ENCODE assay signal across 1 cellular context in the genomic region with DNA sequence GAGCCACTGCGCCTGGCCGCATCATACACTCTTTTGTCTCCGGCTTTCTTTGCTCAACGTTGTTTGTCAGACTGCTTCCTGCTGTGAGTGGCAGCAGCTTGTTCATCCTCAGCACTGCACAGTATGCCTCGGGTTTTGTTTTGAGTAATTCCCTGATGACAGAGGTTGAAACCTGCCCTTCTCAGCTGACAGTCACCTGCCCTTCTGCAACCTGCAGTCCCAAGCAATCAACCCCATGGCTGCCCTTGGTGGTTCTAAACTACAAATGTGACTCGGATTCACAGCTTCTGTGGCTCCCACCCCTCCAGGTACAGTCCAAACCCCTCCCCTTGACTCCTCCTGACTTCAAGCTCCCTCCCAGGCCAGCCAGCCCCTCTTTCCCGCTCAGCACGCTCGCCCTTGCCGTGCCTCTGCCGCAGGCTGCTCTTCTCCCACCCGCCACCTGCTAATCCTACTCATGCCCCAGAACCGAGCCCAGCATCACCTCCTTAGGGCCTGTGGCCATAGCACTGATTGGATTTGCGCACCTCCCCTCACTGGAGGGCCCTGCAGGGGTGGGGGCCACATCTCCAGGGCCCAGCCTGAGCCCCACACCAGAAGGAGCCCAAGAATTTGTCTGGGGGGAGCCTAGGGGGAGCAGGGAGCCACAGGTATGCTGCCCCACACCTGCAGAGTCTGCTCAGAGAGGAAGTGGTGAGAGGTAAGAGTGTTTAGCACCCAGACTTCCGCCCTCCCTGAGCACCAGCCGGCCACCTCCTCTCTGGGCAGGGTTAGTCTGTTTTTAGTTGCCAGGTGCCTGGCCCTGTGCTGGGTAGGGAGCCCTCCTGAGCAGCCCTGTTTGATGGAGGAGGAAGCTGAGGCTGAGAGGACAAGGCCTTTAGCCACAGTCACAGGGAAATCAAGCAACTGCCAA.
TF ChIP-seq lines count a peak whose summit lies in the region.

No MANE protein-coding gene starts in this region.

TF ChIP-seq in HEK293, 187 proteins besides CTCF, POLR2A, EP300 and RAD21 (continued from another document and continues in another):
- TF ChIP-seq, protein P1, sequence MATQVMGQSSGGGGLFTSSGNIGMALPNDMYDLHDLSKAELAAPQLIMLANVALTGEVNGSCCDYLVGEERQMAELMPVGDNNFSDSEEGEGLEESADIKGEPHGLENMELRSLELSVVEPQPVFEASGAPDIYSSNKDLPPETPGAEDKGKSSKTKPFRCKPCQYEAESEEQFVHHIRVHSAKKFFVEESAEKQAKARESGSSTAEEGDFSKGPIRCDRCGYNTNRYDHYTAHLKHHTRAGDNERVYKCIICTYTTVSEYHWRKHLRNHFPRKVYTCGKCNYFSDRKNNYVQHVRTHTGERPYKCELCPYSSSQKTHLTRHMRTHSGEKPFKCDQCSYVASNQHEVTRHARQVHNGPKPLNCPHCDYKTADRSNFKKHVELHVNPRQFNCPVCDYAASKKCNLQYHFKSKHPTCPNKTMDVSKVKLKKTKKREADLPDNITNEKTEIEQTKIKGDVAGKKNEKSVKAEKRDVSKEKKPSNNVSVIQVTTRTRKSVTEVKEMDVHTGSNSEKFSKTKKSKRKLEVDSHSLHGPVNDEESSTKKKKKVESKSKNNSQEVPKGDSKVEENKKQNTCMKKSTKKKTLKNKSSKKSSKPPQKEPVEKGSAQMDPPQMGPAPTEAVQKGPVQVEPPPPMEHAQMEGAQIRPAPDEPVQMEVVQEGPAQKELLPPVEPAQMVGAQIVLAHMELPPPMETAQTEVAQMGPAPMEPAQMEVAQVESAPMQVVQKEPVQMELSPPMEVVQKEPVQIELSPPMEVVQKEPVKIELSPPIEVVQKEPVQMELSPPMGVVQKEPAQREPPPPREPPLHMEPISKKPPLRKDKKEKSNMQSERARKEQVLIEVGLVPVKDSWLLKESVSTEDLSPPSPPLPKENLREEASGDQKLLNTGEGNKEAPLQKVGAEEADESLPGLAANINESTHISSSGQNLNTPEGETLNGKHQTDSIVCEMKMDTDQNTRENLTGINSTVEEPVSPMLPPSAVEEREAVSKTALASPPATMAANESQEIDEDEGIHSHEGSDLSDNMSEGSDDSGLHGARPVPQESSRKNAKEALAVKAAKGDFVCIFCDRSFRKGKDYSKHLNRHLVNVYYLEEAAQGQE (tag by site-specific recombination; IDR thresholded peaks at IDR 0.05): no peak
- TF ChIP-seq ZBTB21 (tag by site-specific recombination; IDR thresholded peaks at IDR 0.05): no peak
- no peak for TF ChIP-seq YY2 (tag by site-specific recombination; IDR thresholded peaks at IDR 0.05)
- 0 out of 2 replicates have a peak, but pooled peaks have one; percentile 18 for TF ChIP-seq ZNF660 (tag by site-specific recombination; IDR thresholded peaks at IDR 0.05)
- TF ChIP-seq ZNF140 (tag by site-specific recombination; IDR thresholded peaks at IDR 0.05): no peak
- TF ChIP-seq ZNF341 (tag by site-specific recombination; IDR thresholded peaks at IDR 0.05; ENCODE audit: low read depth): peak; percentile 48; the same call in 1 of the 2 replicates
- no peak for TF ChIP-seq ZNF544 (tag by site-specific recombination; IDR thresholded peaks at IDR 0.05)
- TF ChIP-seq GLI2 (tag by site-specific recombination; IDR thresholded peaks at IDR 0.05; ENCODE audit: borderline replicate concordance, low read depth): no peak
- no peak for TF ChIP-seq ZNF837 (tag by site-specific recombination; IDR thresholded peaks at IDR 0.05)
- no peak for TF ChIP-seq KLF8 (tag by site-specific recombination; IDR thresholded peaks at IDR 0.05)
- TF ChIP-seq, protein P2, sequence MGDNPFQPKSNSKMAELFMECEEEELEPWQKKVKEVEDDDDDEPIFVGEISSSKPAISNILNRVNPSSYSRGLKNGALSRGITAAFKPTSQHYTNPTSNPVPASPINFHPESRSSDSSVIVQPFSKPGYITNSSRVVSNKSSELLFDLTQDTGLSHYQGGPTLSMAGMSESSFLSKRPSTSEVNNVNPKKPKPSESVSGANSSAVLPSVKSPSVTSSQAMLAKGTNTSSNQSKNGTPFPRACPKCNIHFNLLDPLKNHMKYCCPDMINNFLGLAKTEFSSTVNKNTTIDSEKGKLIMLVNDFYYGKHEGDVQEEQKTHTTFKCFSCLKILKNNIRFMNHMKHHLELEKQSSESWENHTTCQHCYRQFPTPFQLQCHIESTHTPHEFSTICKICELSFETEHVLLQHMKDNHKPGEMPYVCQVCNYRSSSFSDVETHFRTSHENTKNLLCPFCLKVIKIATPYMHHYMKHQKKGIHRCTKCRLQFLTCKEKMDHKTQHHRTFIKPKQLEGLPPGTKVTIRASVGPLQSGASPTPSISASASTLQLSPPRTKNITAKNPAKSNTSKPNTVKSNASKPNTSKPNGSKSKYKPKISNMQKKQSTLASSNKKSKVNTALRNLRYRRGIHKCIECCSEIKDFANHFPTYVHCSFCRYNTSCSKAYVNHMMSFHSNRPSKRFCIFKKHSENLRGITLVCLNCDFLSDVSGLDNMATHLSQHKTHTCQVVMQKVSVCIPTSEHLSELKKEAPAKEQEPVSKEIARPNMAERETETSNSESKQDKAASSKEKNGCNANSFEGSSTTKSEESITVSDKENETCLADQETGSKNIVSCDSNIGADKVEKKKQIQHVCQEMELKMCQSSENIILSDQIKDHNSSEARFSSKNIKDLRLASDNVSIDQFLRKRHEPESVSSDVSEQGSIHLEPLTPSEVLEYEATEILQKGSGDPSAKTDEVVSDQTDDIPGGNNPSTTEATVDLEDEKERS (tag by site-specific recombination; IDR thresholded peaks at IDR 0.05): no peak
- TF ChIP-seq SETDB1 (IDR thresholded peaks at IDR 0.05; ENCODE audit: insufficient read length, low read length): no peak
- TF ChIP-seq, protein P3, sequence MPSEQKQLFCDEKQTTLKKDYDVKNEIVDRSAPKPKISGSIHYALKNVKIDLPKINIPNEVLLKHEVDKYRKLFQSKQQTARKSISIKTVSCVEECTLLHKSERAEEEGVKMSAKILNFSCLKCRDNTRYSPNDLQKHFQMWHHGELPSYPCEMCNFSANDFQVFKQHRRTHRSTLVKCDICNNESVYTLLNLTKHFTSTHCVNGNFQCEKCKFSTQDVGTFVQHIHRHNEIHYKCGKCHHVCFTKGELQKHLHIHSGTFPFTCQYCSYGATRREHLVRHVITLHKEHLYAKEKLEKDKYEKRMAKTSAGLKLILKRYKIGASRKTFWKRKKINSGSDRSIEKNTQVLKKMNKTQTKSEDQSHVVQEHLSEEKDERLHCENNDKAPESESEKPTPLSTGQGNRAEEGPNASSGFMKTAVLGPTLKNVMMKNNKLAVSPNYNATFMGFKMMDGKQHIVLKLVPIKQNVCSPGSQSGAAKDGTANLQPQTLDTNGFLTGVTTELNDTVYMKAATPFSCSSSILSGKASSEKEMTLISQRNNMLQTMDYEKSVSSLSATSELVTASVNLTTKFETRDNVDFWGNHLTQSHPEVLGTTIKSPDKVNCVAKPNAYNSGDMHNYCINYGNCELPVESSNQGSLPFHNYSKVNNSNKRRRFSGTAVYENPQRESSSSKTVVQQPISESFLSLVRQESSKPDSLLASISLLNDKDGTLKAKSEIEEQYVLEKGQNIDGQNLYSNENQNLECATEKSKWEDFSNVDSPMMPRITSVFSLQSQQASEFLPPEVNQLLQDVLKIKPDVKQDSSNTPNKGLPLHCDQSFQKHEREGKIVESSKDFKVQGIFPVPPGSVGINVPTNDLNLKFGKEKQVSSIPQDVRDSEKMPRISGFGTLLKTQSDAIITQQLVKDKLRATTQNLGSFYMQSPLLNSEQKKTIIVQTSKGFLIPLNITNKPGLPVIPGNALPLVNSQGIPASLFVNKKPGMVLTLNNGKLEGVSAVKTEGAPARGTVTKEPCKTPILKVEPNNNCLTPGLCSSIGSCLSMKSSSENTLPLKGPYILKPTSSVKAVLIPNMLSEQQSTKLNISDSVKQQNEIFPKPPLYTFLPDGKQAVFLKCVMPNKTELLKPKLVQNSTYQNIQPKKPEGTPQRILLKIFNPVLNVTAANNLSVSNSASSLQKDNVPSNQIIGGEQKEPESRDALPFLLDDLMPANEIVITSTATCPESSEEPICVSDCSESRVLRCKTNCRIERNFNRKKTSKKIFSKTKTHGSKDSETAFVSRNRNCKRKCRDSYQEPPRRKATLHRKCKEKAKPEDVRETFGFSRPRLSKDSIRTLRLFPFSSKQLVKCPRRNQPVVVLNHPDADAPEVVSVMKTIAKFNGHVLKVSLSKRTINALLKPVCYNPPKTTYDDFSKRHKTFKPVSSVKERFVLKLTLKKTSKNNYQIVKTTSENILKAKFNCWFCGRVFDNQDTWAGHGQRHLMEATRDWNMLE (tag by site-specific recombination; conservative IDR thresholded peaks at IDR 0.05; ENCODE audit: low read depth): no peak
- TF ChIP-seq ZNF423 (tag by site-specific recombination; IDR thresholded peaks at IDR 0.05): no peak
- TF ChIP-seq SCRT1 (tag by site-specific recombination; IDR thresholded peaks at IDR 0.05; ENCODE audit: borderline replicate concordance): peak; percentile 65; the same call in 1 of the 2 replicates
- no peak for TF ChIP-seq ZNF202 (tag by site-specific recombination; IDR thresholded peaks at IDR 0.05; ENCODE audit: borderline replicate concordance)
- 0 out of 2 replicates have a peak, but pooled peaks have one; percentile 17 for TF ChIP-seq IKZF3 (tag by site-specific recombination; IDR thresholded peaks at IDR 0.05)
- TF ChIP-seq, protein P4, sequence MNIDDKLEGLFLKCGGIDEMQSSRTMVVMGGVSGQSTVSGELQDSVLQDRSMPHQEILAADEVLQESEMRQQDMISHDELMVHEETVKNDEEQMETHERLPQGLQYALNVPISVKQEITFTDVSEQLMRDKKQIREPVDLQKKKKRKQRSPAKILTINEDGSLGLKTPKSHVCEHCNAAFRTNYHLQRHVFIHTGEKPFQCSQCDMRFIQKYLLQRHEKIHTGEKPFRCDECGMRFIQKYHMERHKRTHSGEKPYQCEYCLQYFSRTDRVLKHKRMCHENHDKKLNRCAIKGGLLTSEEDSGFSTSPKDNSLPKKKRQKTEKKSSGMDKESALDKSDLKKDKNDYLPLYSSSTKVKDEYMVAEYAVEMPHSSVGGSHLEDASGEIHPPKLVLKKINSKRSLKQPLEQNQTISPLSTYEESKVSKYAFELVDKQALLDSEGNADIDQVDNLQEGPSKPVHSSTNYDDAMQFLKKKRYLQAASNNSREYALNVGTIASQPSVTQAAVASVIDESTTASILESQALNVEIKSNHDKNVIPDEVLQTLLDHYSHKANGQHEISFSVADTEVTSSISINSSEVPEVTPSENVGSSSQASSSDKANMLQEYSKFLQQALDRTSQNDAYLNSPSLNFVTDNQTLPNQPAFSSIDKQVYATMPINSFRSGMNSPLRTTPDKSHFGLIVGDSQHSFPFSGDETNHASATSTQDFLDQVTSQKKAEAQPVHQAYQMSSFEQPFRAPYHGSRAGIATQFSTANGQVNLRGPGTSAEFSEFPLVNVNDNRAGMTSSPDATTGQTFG (tag by site-specific recombination; IDR thresholded peaks at IDR 0.05; ENCODE audit: borderline replicate concordance): no peak
- TF ChIP-seq, protein P5, sequence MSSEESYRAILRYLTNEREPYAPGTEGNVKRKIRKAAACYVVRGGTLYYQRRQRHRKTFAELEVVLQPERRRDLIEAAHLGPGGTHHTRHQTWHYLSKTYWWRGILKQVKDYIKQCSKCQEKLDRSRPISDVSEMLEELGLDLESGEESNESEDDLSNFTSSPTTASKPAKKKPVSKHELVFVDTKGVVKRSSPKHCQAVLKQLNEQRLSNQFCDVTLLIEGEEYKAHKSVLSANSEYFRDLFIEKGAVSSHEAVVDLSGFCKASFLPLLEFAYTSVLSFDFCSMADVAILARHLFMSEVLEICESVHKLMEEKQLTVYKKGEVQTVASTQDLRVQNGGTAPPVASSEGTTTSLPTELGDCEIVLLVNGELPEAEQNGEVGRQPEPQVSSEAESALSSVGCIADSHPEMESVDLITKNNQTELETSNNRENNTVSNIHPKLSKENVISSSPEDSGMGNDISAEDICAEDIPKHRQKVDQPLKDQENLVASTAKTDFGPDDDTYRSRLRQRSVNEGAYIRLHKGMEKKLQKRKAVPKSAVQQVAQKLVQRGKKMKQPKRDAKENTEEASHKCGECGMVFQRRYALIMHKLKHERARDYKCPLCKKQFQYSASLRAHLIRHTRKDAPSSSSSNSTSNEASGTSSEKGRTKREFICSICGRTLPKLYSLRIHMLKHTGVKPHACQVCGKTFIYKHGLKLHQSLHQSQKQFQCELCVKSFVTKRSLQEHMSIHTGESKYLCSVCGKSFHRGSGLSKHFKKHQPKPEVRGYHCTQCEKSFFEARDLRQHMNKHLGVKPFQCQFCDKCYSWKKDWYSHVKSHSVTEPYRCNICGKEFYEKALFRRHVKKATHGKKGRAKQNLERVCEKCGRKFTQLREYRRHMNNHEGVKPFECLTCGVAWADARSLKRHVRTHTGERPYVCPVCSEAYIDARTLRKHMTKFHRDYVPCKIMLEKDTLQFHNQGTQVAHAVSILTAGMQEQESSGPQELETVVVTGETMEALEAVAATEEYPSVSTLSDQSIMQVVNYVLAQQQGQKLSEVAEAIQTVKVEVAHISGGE (tag by site-specific recombination; conservative IDR thresholded peaks at IDR 0.05; ENCODE audit: low read depth): no peak
- TF ChIP-seq, protein P6, sequence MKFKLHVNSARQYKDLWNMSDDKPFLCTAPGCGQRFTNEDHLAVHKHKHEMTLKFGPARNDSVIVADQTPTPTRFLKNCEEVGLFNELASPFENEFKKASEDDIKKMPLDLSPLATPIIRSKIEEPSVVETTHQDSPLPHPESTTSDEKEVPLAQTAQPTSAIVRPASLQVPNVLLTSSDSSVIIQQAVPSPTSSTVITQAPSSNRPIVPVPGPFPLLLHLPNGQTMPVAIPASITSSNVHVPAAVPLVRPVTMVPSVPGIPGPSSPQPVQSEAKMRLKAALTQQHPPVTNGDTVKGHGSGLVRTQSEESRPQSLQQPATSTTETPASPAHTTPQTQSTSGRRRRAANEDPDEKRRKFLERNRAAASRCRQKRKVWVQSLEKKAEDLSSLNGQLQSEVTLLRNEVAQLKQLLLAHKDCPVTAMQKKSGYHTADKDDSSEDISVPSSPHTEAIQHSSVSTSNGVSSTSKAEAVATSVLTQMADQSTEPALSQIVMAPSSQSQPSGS (tag by site-specific recombination; IDR thresholded peaks at IDR 0.05; ENCODE audit: low read depth): no peak
- no peak for TF ChIP-seq MEIS1 (CRISPR knock-in tag; IDR thresholded peaks at IDR 0.05; ENCODE audit: borderline replicate concordance)
- TF ChIP-seq ZBTB17 (tag by site-specific recombination; IDR thresholded peaks at IDR 0.05): peak; percentile 93
- no peak; the same call in 1 of the 2 replicates for TF ChIP-seq GFI1B (tag by site-specific recombination; IDR thresholded peaks at IDR 0.05)
- no peak for TF ChIP-seq ZNF785 (tag by site-specific recombination; IDR thresholded peaks at IDR 0.05)
- TF ChIP-seq ZNF175 (tag by site-specific recombination; IDR thresholded peaks at IDR 0.05): no peak
- TF ChIP-seq, protein P7, sequence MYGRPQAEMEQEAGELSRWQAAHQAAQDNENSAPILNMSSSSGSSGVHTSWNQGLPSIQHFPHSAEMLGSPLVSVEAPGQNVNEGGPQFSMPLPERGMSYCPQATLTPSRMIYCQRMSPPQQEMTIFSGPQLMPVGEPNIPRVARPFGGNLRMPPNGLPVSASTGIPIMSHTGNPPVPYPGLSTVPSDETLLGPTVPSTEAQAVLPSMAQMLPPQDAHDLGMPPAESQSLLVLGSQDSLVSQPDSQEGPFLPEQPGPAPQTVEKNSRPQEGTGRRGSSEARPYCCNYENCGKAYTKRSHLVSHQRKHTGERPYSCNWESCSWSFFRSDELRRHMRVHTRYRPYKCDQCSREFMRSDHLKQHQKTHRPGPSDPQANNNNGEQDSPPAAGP (tag by site-specific recombination; IDR thresholded peaks at IDR 0.05): peak; percentile 36; the same call in 1 of the 2 replicates
- no peak for TF ChIP-seq ZNF777 (tag by site-specific recombination; IDR thresholded peaks at IDR 0.05; ENCODE audit: borderline replicate concordance)
